8 cellular contexts compared by ENCODE assay signal in the genomic region with DNA sequence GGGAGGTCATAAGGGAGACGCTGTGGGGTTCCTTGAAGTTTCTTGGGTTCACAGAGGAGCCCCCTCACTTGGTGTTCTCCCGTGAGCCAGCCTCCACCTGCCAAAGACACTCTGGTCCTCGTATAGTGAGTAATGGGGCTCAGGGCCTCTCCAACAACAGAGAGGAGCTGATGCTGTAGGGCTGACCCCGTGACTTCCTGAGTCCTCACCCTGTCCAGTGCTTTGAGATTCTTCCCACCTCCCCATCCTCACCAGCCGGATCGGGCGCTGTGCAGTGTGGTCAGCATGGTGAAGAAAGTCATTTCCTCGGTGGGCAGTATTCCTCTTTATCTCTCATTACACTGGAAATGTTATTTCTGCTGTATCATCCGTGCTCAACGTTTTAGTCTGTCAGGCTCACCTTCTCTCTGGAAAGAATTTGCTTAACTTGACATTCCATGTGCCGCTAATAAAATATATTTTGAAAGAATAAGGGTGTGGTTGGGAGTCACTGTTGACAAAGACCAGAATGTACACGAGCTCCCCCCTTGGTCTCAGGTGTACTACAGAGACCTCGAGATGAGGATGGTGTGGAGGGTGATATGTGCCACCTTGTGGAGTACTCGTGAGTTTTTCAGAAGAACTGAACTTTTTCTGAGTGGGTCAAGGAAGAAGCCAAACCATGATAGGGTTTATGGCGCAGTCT. TPM values are rescaled to one million over a fixed set of nuclear protein-coding genes. Genes with fewer than 3 reads are reported as not detected.
DNase-seq lines count a peak whose midpoint lies in the region; ATAC-seq and TF ChIP-seq lines count a peak whose summit lies in the region.
"Had no signal": no experiment of that assay in that cellular context is flagged by ENCODE, and none has a peak within 500 bp of the region (broad histone marks: within the 10 kb centered on the region; RNA-seq: fewer than 3 reads in every experiment).

No MANE protein-coding gene starts in this region.

- H3K4me3 Mint-ChIP-seq in naive B cell: no peak overlapping the region

- no peaks in the 10 kb centered on the region for H3K9me3 ChIP-seq in WERI-Rb-1 (ENCODE audit: severe bottlenecking)

- ATAC-seq in naive B cell (ENCODE audit: low read depth in 2 of 2) (peak; percentile 66 to 78), GM19023 (IDR thresholded peaks at IDR 0.05; ENCODE audit: unreplicated experiment) (no peak), GM19328 (IDR thresholded peaks at IDR 0.05; ENCODE audit: unreplicated experiment) (no peak)

- no peak overlapping the region for H3K4me3 ChIP-seq in WERI-Rb-1 (ENCODE audit: low read depth, low read length)

- H3K36me3 ChIP-seq in WERI-Rb-1: peaks cover 28% of the 10 kb centered on the region

- H3K9me3 Mint-ChIP-seq in naive B cell: no peaks in the 10 kb centered on the region

- peak overlapping the region in 1 of 6 donors; percentile 38 for H3K27ac Mint-ChIP-seq in naive B cell

- H3K27me3 Mint-ChIP-seq in naive B cell: peaks cover under 1 to 3% (median 1%) of the 10 kb centered on the region in 3 donors

- no peaks in the 10 kb centered on the region for H3K27me3 ChIP-seq in WERI-Rb-1 (ENCODE audit: insufficient read depth, low read depth, severe bottlenecking)

- H3K4me1 Mint-ChIP-seq in naive B cell: peaks cover 0 to 9% (median 0%) of the 10 kb centered on the region in 3 donors

- peak overlapping the region; percentile 63 for H3K27ac ChIP-seq in WERI-Rb-1

- TF ChIP-seq CTCF in WERI-Rb-1 (IDR thresholded peaks at IDR 0.05; ENCODE audit: low read depth, low read length): peak; percentile 14; the same call in 1 of the 2 replicates

- no peaks in the 10 kb centered on the region for H3K36me3 Mint-ChIP-seq in naive B cell

- peak; percentile 15 for DNase-seq in GDM1 (lab: John Stamatoyannopoulos, UW)
- DNase-seq in HT1080 (ENCODE audit: low read depth): peak; percentile 34
- peak; percentile 35 for DNase-seq in WERI-Rb-1
- DNase-seq in naive B cell: no peak
- no peak for DNase-seq in AG08395 (ENCODE audit: low spot score)
- DNase-seq: NCI-H1092 treated with DMSO at 0.1 percent for 48 hours had no signal

RNA-seq across cellular contexts. Expression of a gene that starts 25.7 kb away (rescaled TPM):
- not detected in 2 replicates for total RNA-seq in HT1080 (2014; rRNA removed; shearing (Covaris generic))
- not detected in 2 replicates for polyA plus RNA-seq in HT1080 (2015; cell fraction: cytosol; rRNA removed)
- not detected in 2 replicates for polyA plus RNA-seq in HT1080 (2015; cell fraction: nucleus; rRNA removed)
- polyA plus RNA-seq in naive B cell (ENCODE audit: low read depth in 6 of 6): not detected

RNA-seq across cellular contexts. Expression of a gene that starts 55.8 kb away (rescaled TPM):
- total RNA-seq in HT1080 (2014; rRNA removed; shearing (Covaris generic)): 12.2 and 13.6 TPM in 2 replicates
- 2.0 and 6.5 TPM in 2 replicates for polyA plus RNA-seq in HT1080 (2015; cell fraction: cytosol; rRNA removed)
- 1.3 and 1.9 TPM in 2 replicates for polyA plus RNA-seq in HT1080 (2015; cell fraction: nucleus; rRNA removed)
- polyA plus RNA-seq in naive B cell (ENCODE audit: low read depth in 6 of 6): 1 to 10 TPM in 4 of 6 donors, under 1 TPM in 1, not detected in 1; 0.57 to 3.1 (median 1.2) TPM

Comparison
In these comparisons a context has a peak if more than half of its experiments do, and no peak if none do; other contexts are left out.
1. DNase-seq: peak in GDM1 (single experiment), HT1080 (single experiment) and WERI-Rb-1 (single experiment); none in naive B cell (single experiment) and AG08395 (single experiment).
2. ATAC-seq: peak in naive B cell (2 of 2); none in GM19023 (single experiment) and GM19328 (single experiment).